25 cellular contexts compared by ENCODE assay signal in genomic region chr10:92175164-92175563, GRCh38.
"Had no signal": no experiment of that assay in that cellular context is flagged by ENCODE, and none has a peak within 500 bp of the region (broad histone marks: within the 10 kb centered on the region; RNA-seq: fewer than 3 reads in every experiment).

No MANE protein-coding gene starts in this region.

- H3K9me3 Mint-ChIP-seq: naive B cell; naive thymus-derived CD8-positive, alpha-beta T cell had no signal

- H3K4me1 Mint-ChIP-seq: immature natural killer cell; mesothelial cell of epicardium; naive B cell; naive thymus-derived CD8-positive, alpha-beta T cell had no signal

- H3K27me3 Mint-ChIP-seq: naive B cell; naive thymus-derived CD8-positive, alpha-beta T cell had no signal

- DNase-seq: dermis blood vessel endothelial cell; dorsolateral prefrontal cortex; effector CD4-positive, alpha-beta T cell; effector memory CD4-positive, alpha-beta T cell; foreskin keratinocyte; heart left ventricle; hypothalamus; immature natural killer cell; islet precursor cell; kidney; kidney glomerular epithelial cell; left lung; left ventricle myocardium superior; lower lobe of right lung; mesenchymal stem cell; mucosa of descending colon; naive B cell; naive thymus-derived CD8-positive, alpha-beta T cell had no signal

- FAIRE-seq: endothelial cell of umbilical vein, frontal cortex, kidney had no signal

- H3K4me2 ChIP-seq: hepatocyte had no signal

- H3K27ac Mint-ChIP-seq: mesothelial cell of epicardium; naive B cell; naive thymus-derived CD8-positive, alpha-beta T cell had no signal

- H3K9me3 ChIP-seq: esophagus muscularis mucosa, gastroesophageal sphincter, left lung, lower lobe of right lung, mucosa of descending colon had no signal

- H3K27me3 ChIP-seq: dorsolateral prefrontal cortex, esophagus muscularis mucosa, foreskin keratinocyte, gastroesophageal sphincter, heart left ventricle, hepatocyte, left lung had no signal

- H3K79me2 ChIP-seq: hepatocyte had no signal

- H3K4me3 Mint-ChIP-seq: immature natural killer cell; mesothelial cell of epicardium; naive B cell; naive thymus-derived CD8-positive, alpha-beta T cell had no signal

- H3K27ac ChIP-seq: coronary artery, dorsolateral prefrontal cortex, esophagus muscularis mucosa, foreskin keratinocyte, gastroesophageal sphincter, heart left ventricle, hepatocyte, left lung, lower lobe of right lung had no signal

- H3K4me3 ChIP-seq: coronary artery, dorsolateral prefrontal cortex, esophagus muscularis mucosa, gastroesophageal sphincter, heart left ventricle, hepatocyte, left lung, lower lobe of right lung, mucosa of descending colon had no signal

- H3K4me1 ChIP-seq: foreskin keratinocyte, left lung, lower lobe of right lung had no signal

- H2AFZ ChIP-seq: hepatocyte had no signal

- H3K36me3 ChIP-seq: left lung had no signal
